In genomic region chrX:134377537-134377936, GRCh38 we compare ENCODE assay signal across 9 cellular contexts. TPM values are rescaled to one million over a fixed set of nuclear protein-coding genes. Genes with fewer than 3 reads are reported as not detected.
DNase-seq lines count a peak whose midpoint lies in the region; ATAC-seq, FAIRE-seq and TF ChIP-seq lines count a peak whose summit lies in the region.
"Had no signal": no experiment of that assay in that cellular context is flagged by ENCODE, and none has a peak within 500 bp of the region (broad histone marks: within the 10 kb centered on the region; RNA-seq: fewer than 3 reads in every experiment).

No MANE protein-coding gene starts in this region.

- no peaks in the 10 kb centered on the region for H3K27me3 Mint-ChIP-seq in activated CD4-positive, alpha-beta T cell treated with anti-CD3 and anti-CD28 coated beads for 36 hours

- H3K9me3 ChIP-seq in body of pancreas: no peaks in the 10 kb centered on the region
- no peaks in the 10 kb centered on the region for H3K9me3 ChIP-seq in small intestine (ENCODE audit: control insufficient read depth, low read depth)
- H3K9me3 ChIP-seq: right lobe of liver had no signal

- peaks cover 9% of the 10 kb centered on the region for H3K4me1 ChIP-seq in body of pancreas
- no peaks in the 10 kb centered on the region for H3K4me1 ChIP-seq in small intestine (ENCODE audit: control insufficient read depth in 2 of 2, insufficient read depth in 1 of 2, low read depth in 1 of 2, low read length in 1 of 2)

- H3K36me3 ChIP-seq in body of pancreas (replicated peaks in 1 of 2; ENCODE audit: insufficient read depth in 1 of 2, low read depth in 2 of 2): no peaks in the 10 kb centered on the region
- H3K36me3 ChIP-seq in small intestine (ENCODE audit: control insufficient read depth in 2 of 2, insufficient read depth in 2 of 2, low read length in 2 of 2): no peaks in the 10 kb centered on the region
- H3K36me3 ChIP-seq: right lobe of liver had no signal

- peak; percentile 33 for DNase-seq in activated CD4-positive, alpha-beta T cell treated with anti-CD3 and anti-CD28 coated beads for 36 hours
- no peak for DNase-seq in activated CD4-positive, alpha-beta T cell treated with anti-CD3 and anti-CD28 coated beads, Interleukin-2, amount 50 U/mL, for 4 hours
- DNase-seq in OCI-M1 (lab: John Stamatoyannopoulos, UW) (peak; percentile 80), body of pancreas (peak; percentile 21 to 59 (median 42)), small intestine (peak; percentile 20), NCI-H774 (lab: John Stamatoyannopoulos, UW) (no peak)
- DNase-seq: right lobe of liver had no signal

- FAIRE-seq in small intestine (lab: Jason Lieb, UNC): no peak

- WGBS in body of pancreas, 2 donors: 20 to 22% methylated on average over 5 of the region's 5 CpGs
- WGBS in small intestine, 3 donors: 36 to 43% (median 43%) methylated on average over 5 of the region's 5 CpGs

- no peak overlapping the region for H3K4me3 ChIP-seq in body of pancreas
- H3K4me3 ChIP-seq in small intestine (ENCODE audit: low read depth in 1 of 2, low read length in 2 of 2): no peak overlapping the region
- H3K4me3 ChIP-seq: right lobe of liver had no signal

- CTCF ChIA-PET in activated CD4-positive, alpha-beta T cell treated with anti-CD3 and anti-CD28 coated beads for 36 hours (lab: Charles Lee): interaction anchor here (0.7 kb wide), 1 partner anchor 29 kb away, joined by 4 read pairs; no protein-coding TSS in a partner anchor

- intact Hi-C loops in activated CD4-positive, alpha-beta T cell treated with anti-CD3 and anti-CD28 coated beads for 36 hours (cut with DNase I, micrococcal nuclease): no loop called here
- intact Hi-C loops in body of pancreas (cut with DNase I): no loop called here

- POLR2A ChIA-PET in activated CD4-positive, alpha-beta T cell treated with anti-CD3 and anti-CD28 coated beads for 36 hours (lab: Charles Lee): no interaction called here

- H3K36me3 Mint-ChIP-seq in activated CD4-positive, alpha-beta T cell treated with anti-CD3 and anti-CD28 coated beads for 36 hours (ENCODE audit: low read depth): peaks cover 21% of the 10 kb centered on the region

- TF ChIP-seq CTCF in body of pancreas (IDR thresholded peaks at IDR 0.05): peak in 3 of 7 experiments; percentile 11 to 28 (median 20)

- H3K27me3 ChIP-seq in body of pancreas (no peaks in the 10 kb centered on the region), small intestine (ENCODE audit: control insufficient read depth in 2 of 2, insufficient read depth in 2 of 2, low read length in 2 of 2) (no peaks in the 10 kb centered on the region)
- H3K27me3 ChIP-seq: right lobe of liver had no signal

- H3K4me3 Mint-ChIP-seq in activated CD4-positive, alpha-beta T cell treated with anti-CD3 and anti-CD28 coated beads for 36 hours: no peak overlapping the region

- peak overlapping the region in 2 of 4 donors; percentile 8 to 98 for H3K27ac ChIP-seq in body of pancreas
- no peak overlapping the region for H3K27ac ChIP-seq in small intestine (ENCODE audit: low read depth in 1 of 2, low read length in 1 of 2)
- H3K27ac ChIP-seq: right lobe of liver had no signal

- no peak overlapping the region for H3K27ac Mint-ChIP-seq in activated CD4-positive, alpha-beta T cell treated with anti-CD3 and anti-CD28 coated beads for 36 hours

- TF ChIP-seq POLR2A in body of pancreas (IDR thresholded peaks at IDR 0.05): no peak

- H3K4me1 Mint-ChIP-seq in activated CD4-positive, alpha-beta T cell treated with anti-CD3 and anti-CD28 coated beads for 36 hours: peaks cover 10% of the 10 kb centered on the region

- H3K9me3 Mint-ChIP-seq in activated CD4-positive, alpha-beta T cell treated with anti-CD3 and anti-CD28 coated beads for 36 hours (ENCODE audit: low read depth): no peaks in the 10 kb centered on the region

- ATAC-seq in activated CD4-positive, alpha-beta T cell treated with anti-CD3 and anti-CD28 coated beads for 36 hours: no peak
- ATAC-seq in HG03045 (IDR thresholded peaks at IDR 0.05; ENCODE audit: unreplicated experiment): peak; percentile 35
- ATAC-seq in body of pancreas: no peak
- ATAC-seq in GM19397 (IDR thresholded peaks at IDR 0.05; ENCODE audit: unreplicated experiment): no peak

RNA-seq across cellular contexts. Expression of gene PHF6, which starts 4.4 kb away (rescaled TPM):
- total RNA-seq in activated CD4-positive, alpha-beta T cell treated with anti-CD3 and anti-CD28 coated beads for 36 hours: 10 to 100 TPM; 53.3 to 60.6 TPM
- total RNA-seq in body of pancreas: 10 to 100 TPM in 1 of 2 donors, 1 to 10 TPM in 1; 8.0 to 10.5 TPM
- polyA plus RNA-seq in small intestine: 1 to 10 TPM; 3.2 to 7.5 (median 4.7) TPM

Comparison
In these comparisons a context has a peak if more than half of its experiments do, and no peak if none do; other contexts are left out.
1. DNase-seq: peak in activated CD4-positive, alpha-beta T cell treated with anti-CD3 and anti-CD28 coated beads for 36 hours (single experiment), OCI-M1 (single experiment), body of pancreas (4 of 4) and small intestine (single experiment); none in activated CD4-positive, alpha-beta T cell treated with anti-CD3 and anti-CD28 coated beads, Interleukin-2, amount 50 U/mL, for 4 hours (0 of 2) and NCI-H774 (single experiment).
2. RNA of gene PHF6, which starts 4.4 kb away (total RNA-seq): 53.3 to 60.6 TPM in activated CD4-positive, alpha-beta T cell treated with anti-CD3 and anti-CD28 coated beads for 36 hours; 8.0 to 10.5 TPM in body of pancreas; every median in the first group is over 4 times any median in the second.